21 cellular contexts compared by ENCODE assay signal in the genomic region with DNA sequence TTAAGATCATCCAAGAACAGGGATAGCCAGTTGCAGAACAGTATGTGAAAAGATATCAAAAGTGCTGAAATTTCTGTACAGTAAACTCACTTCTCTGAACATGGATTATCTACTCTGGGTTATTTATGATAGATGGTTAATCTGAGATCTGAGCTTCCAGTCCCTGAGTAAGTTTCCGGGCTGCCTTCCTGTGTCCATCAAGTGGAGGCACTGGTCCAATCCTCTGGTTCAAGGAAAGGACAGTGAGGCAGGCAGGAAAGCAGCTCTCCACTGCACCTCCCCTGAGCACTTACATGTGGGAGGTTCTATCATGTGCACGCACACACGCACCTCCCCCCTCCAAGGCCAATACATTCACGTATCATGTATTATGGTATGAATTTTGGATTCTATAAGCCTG. TPM values are rescaled to one million over a fixed set of nuclear protein-coding genes. Genes with fewer than 3 reads are reported as not detected.
A peak's percentile ranks its signal among the peaks of the same experiment; 100 is the strongest.
DNase-seq lines count a peak whose midpoint lies in the region; TF ChIP-seq lines count a peak whose summit lies in the region.
"Had no signal": no experiment of that assay in that cellular context is flagged by ENCODE, and none has a peak within 500 bp of the region (broad histone marks: within the 10 kb centered on the region; RNA-seq: fewer than 3 reads in every experiment).

No MANE protein-coding gene starts in this region.

- H3K9me3 ChIP-seq in A673 (ENCODE audit: low read depth, low read length, poor library complexity, severe bottlenecking) (no peaks in the 10 kb centered on the region), MG63 (no peaks in the 10 kb centered on the region)
- H3K9me3 ChIP-seq: BLaER1 had no signal

- CTCF ChIA-PET in A673 (lab: Charles Lee), result no interaction called here

- intact Hi-C loops in A673 (cut with micrococcal nuclease; ENCODE audit: unreplicated experiment), result no loop called here

- peak; percentile 15 for DNase-seq in NCI-H226
- DNase-seq in choroid plexus epithelial cell (ENCODE audit: low read depth), result peak; percentile 30
- DNase-seq in iris pigment epithelial cell (ENCODE audit: low read depth), result peak; percentile 96
- DNase-seq in A673 (ENCODE audit: low spot score), result no peak
- no peak for DNase-seq in MG63
- no peak for DNase-seq in SIG-M5 (lab: John Stamatoyannopoulos, UW)
- no peak for DNase-seq in stimulated activated naive CD4-positive, alpha-beta T cell (lab: John Stamatoyannopoulos, UW)
- DNase-seq: Calu3; CD4-positive, alpha-beta memory T cell; EL; MV-4-11; NCI-H187; NCI-H2107; NCI-H510A treated with DMSO at 0.1 percent for 48 hours; NCI-H774; OCI-M1; SHP77 had no signal

- no peak for TF ChIP-seq CTCF in choroid plexus epithelial cell (conservative IDR thresholded peaks at IDR 0.05; ENCODE audit: low read depth, low read length)
- no peak for TF ChIP-seq CTCF in nephron (IDR thresholded peaks at IDR 0.05; ENCODE audit: unreplicated experiment in 3 of 3)
- no peak for TF ChIP-seq CTCF in A673 (conservative IDR thresholded peaks at IDR 0.05; ENCODE audit: low read depth, low read length)

- H3K36me3 Mint-ChIP-seq in nephron (ENCODE audit: low read depth), result peaks cover 35% of the 10 kb centered on the region

- H3K4me3 ChIP-seq in choroid plexus epithelial cell (ENCODE audit: low read depth, low read length), result no peak overlapping the region
- no peak overlapping the region for H3K4me3 ChIP-seq in A673 (ENCODE audit: low read depth, low read length, poor library complexity, severe bottlenecking)
- H3K4me3 ChIP-seq in MG63, result no peak overlapping the region
- H3K4me3 ChIP-seq: BLaER1 had no signal

- no peaks in the 10 kb centered on the region for H3K9me3 Mint-ChIP-seq in nephron
- H3K9me3 Mint-ChIP-seq: CD4-positive, alpha-beta memory T cell had no signal

- peaks cover 25% of the 10 kb centered on the region for H3K36me3 ChIP-seq in A673 (ENCODE audit: insufficient read depth, low read length, poor library complexity, severe bottlenecking)
- H3K36me3 ChIP-seq in MG63, result peaks cover 24% of the 10 kb centered on the region

- H3K27ac Mint-ChIP-seq in nephron, result peak overlapping the region in 2 of 3 experiments; percentile 59 to 86

- no peak overlapping the region for H3K27ac ChIP-seq in A673 (ENCODE audit: low read depth, low read length, poor library complexity, severe bottlenecking)
- H3K27ac ChIP-seq: BLaER1 had no signal

- no peaks in the 10 kb centered on the region for H3K4me1 ChIP-seq in A673 (ENCODE audit: insufficient read depth, low read length, poor library complexity, severe bottlenecking)
- H3K4me1 ChIP-seq: BLaER1 had no signal

- no peaks in the 10 kb centered on the region for H3K27me3 Mint-ChIP-seq in nephron (ENCODE audit: low read depth)
- H3K27me3 Mint-ChIP-seq: CD4-positive, alpha-beta memory T cell had no signal

- H3K27me3 ChIP-seq in A673 (replicated peaks; ENCODE audit: insufficient read depth, low read depth, low read length, poor library complexity) (no peaks in the 10 kb centered on the region), MG63 (no peaks in the 10 kb centered on the region)
- H3K27me3 ChIP-seq: BLaER1 had no signal

- BruUV-seq in A673 (replicated peaks; lab: Mats Ljungman, UMichigan), result no TSS peak

- H3K4me1 Mint-ChIP-seq in nephron, result peaks cover 13% of the 10 kb centered on the region
- H3K4me1 Mint-ChIP-seq: CD4-positive, alpha-beta memory T cell had no signal

- no peak overlapping the region for H3K4me3 Mint-ChIP-seq in nephron
- H3K4me3 Mint-ChIP-seq: CD4-positive, alpha-beta memory T cell had no signal

- POLR2A ChIA-PET in A673 (lab: Charles Lee; ENCODE audit: low non-redundant PET), result no interaction called here

RNA-seq across cellular contexts. Expression of gene GPR45, which starts 32.5 kb away (rescaled TPM):
- not detected in 2 replicates for total RNA-seq in A673 (2021)
- not detected in 2 replicates for total RNA-seq in MG63 (2014; rRNA removed; shearing (Covaris generic); ENCODE audit: low replicate concordance)
- total RNA-seq: Calu3; CD4-positive, alpha-beta memory T cell; H1; RPMI7951 had no signal

RNA-seq across cellular contexts. Expression of gene TGFBRAP1, which starts 55.5 kb away (rescaled TPM):
- total RNA-seq in A673 (2021), result 22.8 and 24.8 TPM in 2 replicates
- 15.7 and 17.2 TPM in 2 replicates for total RNA-seq in MG63 (2014; rRNA removed; shearing (Covaris generic); ENCODE audit: low replicate concordance)

Comparison
In these comparisons a context has a peak if more than half of its experiments do, and no peak if none do; other contexts are left out.
1. DNase-seq: peak in NCI-H226 (single experiment), choroid plexus epithelial cell (single experiment) and iris pigment epithelial cell (single experiment); none in A673 (single experiment), MG63 (single experiment), SIG-M5 (single experiment) and stimulated activated naive CD4-positive, alpha-beta T cell (0 of 6).